ENCODE assay signal across 1 cellular context in the genomic region with DNA sequence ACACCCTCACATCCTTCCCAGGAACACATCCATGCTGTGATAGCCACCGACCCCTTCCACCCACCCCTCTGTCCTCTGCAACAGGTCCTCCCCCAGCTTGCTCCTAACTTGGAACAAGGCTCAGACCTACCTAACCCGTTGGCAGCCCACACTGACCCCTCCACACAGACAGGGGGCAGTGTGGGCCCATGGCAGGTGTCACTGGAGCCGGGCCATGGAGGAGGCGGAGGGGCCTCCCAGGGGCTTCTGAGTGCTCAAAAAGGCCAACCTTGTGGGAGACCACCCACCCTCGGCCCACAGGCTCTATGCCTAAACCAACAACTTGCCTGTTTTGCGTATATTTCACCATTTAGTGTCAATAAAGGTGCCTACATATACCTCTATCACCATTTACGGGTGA.
TF ChIP-seq lines count a peak whose summit lies in the region.

No MANE protein-coding gene starts in this region.

TF ChIP-seq in GM23338, 12 proteins besides CTCF, POLR2A, EP300 and RAD21 (continued from another document):
- TF ChIP-seq, protein P1, sequence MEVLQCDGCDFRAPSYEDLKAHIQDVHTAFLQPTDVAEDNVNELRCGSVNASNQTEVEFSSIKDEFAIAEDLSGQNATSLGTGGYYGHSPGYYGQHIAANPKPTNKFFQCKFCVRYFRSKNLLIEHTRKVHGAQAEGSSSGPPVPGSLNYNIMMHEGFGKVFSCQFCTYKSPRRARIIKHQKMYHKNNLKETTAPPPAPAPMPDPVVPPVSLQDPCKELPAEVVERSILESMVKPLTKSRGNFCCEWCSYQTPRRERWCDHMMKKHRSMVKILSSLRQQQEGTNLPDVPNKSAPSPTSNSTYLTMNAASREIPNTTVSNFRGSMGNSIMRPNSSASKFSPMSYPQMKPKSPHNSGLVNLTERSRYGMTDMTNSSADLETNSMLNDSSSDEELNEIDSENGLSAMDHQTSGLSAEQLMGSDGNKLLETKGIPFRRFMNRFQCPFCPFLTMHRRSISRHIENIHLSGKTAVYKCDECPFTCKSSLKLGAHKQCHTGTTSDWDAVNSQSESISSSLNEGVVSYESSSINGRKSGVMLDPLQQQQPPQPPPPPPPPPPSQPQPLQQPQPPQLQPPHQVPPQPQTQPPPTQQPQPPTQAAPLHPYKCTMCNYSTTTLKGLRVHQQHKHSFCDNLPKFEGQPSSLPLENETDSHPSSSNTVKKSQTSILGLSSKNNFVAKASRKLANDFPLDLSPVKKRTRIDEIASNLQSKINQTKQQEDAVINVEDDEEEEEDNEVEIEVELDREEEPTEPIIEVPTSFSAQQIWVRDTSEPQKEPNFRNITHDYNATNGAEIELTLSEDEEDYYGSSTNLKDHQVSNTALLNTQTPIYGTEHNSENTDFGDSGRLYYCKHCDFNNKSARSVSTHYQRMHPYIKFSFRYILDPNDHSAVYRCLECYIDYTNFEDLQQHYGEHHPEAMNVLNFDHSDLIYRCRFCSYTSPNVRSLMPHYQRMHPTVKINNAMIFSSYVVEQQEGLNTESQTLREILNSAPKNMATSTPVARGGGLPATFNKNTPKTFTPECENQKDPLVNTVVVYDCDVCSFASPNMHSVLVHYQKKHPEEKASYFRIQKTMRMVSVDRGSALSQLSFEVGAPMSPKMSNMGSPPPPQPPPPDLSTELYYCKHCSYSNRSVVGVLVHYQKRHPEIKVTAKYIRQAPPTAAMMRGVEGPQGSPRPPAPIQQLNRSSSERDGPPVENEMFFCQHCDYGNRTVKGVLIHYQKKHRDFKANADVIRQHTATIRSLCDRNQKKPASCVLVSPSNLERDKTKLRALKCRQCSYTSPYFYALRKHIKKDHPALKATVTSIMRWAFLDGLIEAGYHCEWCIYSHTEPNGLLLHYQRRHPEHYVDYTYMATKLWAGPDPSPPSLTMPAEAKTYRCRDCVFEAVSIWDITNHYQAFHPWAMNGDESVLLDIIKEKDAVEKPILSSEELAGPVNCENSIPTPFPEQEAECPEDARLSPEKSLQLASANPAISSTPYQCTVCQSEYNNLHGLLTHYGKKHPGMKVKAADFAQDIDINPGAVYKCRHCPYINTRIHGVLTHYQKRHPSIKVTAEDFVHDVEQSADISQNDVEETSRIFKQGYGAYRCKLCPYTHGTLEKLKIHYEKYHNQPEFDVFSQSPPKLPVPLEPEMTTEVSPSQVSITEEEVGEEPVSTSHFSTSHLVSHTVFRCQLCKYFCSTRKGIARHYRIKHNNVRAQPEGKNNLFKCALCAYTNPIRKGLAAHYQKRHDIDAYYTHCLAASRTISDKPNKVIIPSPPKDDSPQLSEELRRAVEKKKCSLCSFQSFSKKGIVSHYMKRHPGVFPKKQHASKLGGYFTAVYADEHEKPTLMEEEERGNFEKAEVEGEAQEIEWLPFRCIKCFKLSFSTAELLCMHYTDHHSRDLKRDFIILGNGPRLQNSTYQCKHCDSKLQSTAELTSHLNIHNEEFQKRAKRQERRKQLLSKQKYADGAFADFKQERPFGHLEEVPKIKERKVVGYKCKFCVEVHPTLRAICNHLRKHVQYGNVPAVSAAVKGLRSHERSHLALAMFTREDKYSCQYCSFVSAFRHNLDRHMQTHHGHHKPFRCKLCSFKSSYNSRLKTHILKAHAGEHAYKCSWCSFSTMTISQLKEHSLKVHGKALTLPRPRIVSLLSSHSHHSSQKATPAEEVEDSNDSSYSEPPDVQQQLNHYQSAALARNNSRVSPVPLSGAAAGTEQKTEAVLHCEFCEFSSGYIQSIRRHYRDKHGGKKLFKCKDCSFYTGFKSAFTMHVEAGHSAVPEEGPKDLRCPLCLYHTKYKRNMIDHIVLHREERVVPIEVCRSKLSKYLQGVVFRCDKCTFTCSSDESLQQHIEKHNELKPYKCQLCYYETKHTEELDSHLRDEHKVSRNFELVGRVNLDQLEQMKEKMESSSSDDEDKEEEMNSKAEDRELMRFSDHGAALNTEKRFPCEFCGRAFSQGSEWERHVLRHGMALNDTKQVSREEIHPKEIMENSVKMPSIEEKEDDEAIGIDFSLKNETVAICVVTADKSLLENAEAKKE (CRISPR knock-in tag; IDR thresholded peaks at IDR 0.05) = no peak
- no peak for TF ChIP-seq NANOG (IDR thresholded peaks at IDR 0.05; ENCODE audit: borderline replicate concordance)
- no peak for TF ChIP-seq ZNF114 (CRISPR knock-in tag; IDR thresholded peaks at IDR 0.05)
- TF ChIP-seq ZNF331 (CRISPR knock-in tag; IDR thresholded peaks at IDR 0.05; ENCODE audit: low read depth) = no peak
- TF ChIP-seq, protein P2, sequence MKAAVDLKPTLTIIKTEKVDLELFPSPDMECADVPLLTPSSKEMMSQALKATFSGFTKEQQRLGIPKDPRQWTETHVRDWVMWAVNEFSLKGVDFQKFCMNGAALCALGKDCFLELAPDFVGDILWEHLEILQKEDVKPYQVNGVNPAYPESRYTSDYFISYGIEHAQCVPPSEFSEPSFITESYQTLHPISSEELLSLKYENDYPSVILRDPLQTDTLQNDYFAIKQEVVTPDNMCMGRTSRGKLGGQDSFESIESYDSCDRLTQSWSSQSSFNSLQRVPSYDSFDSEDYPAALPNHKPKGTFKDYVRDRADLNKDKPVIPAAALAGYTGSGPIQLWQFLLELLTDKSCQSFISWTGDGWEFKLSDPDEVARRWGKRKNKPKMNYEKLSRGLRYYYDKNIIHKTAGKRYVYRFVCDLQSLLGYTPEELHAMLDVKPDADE (IDR thresholded peaks at IDR 0.05) = no peak
- no peak for TF ChIP-seq EZH2 (IDR thresholded peaks at IDR 0.05; ENCODE audit: low read depth, unreplicated experiment)
- no peak for TF ChIP-seq EZH2phosphoT487 (IDR thresholded peaks at IDR 0.05; ENCODE audit: unreplicated experiment)
